In the genomic region with DNA sequence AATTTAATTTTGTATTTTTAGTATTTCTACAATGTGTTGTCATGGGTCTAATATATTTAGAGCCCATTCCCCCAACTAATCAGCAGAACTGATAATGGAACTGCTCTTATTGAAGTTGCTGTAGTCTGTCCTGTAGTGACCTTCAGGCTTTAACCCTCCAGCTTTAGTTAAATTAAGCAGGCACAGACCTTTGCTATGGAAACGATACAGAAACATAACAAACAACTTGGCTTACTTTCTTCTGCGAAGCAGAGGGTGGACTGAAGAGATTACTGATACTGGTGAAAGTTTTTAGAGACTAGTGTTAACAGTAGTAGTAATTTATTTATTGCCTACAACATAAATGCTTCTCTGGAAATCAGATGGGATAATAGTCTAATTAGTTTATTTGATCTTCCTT, we compare ENCODE assay signal across 14 cellular contexts.
A peak's percentile ranks its signal among the peaks of the same experiment; 100 is the strongest.
DNase-seq lines count a peak whose midpoint lies in the region; ATAC-seq and TF ChIP-seq lines count a peak whose summit lies in the region.
"Had no signal": no experiment of that assay in that cellular context is flagged by ENCODE, and none has a peak within 500 bp of the region (broad histone marks: within the 10 kb centered on the region; RNA-seq: fewer than 3 reads in every experiment).

No MANE protein-coding gene starts in this region.

- peak; percentile 25 for DNase-seq in BE2C
- peak; percentile 45 for DNase-seq in LHCN-M2 (ENCODE audit: low read depth)
- peak; percentile 60 for DNase-seq in fibroblast of gingiva (ENCODE audit: low read depth)
- DNase-seq in mesothelial cell of epicardium (ENCODE audit: low spot score in 2 of 2, unreplicated experiment in 2 of 2), result no peak
- no peak for DNase-seq in RPMI8226
- DNase-seq in activated T-helper 2 cell treated with anti-CD3 and anti-CD28 coated beads, Interferon-gamma antibody, Interleukin-2, Interleukin-4, amounts not matched to agents 10 μg/mL and 5 μg/mL and 100 μg/mL, durations not matched to agents 14 hours and 24 hours and 36 hours (ENCODE audit: low spot score), result no peak
- no peak for DNase-seq in NCI-H1048 (lab: John Stamatoyannopoulos, UW)
- DNase-seq: activated CD4-positive, CD25-positive, alpha-beta regulatory T cell treated with anti-CD3 and anti-CD28 coated beads, Interleukin-2, amount 50 U/mL, for 72 hours; activated naive CD8-positive, alpha-beta T cell treated with anti-CD3 and anti-CD28 coated beads, Interleukin-2, amount 10 ng/mL, durations not matched to agents 7 days and 5 days; NCI-H1930; SIG-M5 had no signal

- intact Hi-C loops in activated T-helper 2 cell treated with anti-CD3 and anti-CD28 coated beads, Interferon-gamma antibody, Interleukin-2, Interleukin-4, amounts not matched to agents 10 μg/mL and 5 μg/mL and 100 μg/mL, durations not matched to agents 14 hours and 24 hours and 36 hours (cut with micrococcal nuclease), result no loop called here

- no peaks in the 10 kb centered on the region for H3K27me3 ChIP-seq in BE2C
- H3K27me3 ChIP-seq: gastroesophageal sphincter had no signal

- H3K4me3 ChIP-seq in BE2C (ENCODE audit: low read depth, low read length), result no peak overlapping the region
- H3K4me3 ChIP-seq: gastroesophageal sphincter had no signal

- no peak overlapping the region for H3K4me3 Mint-ChIP-seq in mesothelial cell of epicardium
- H3K4me3 Mint-ChIP-seq in activated T-helper 2 cell treated with anti-CD3 and anti-CD28 coated beads, Interferon-gamma antibody, Interleukin-2, Interleukin-4, amounts not matched to agents 10 μg/mL and 5 μg/mL and 100 μg/mL, durations not matched to agents 14 hours and 24 hours and 36 hours (ENCODE audit: low read depth), result no peak overlapping the region
- H3K4me3 Mint-ChIP-seq: activated naive CD8-positive, alpha-beta T cell treated with anti-CD3 and anti-CD28 coated beads, Interleukin-2, amount 10 ng/mL, durations not matched to agents 7 days and 5 days had no signal

- no peak for ATAC-seq in HG02884 (IDR thresholded peaks at IDR 0.05; ENCODE audit: unreplicated experiment)
- ATAC-seq: gastroesophageal sphincter, HCT116 had no signal

- peaks cover 1% of the 10 kb centered on the region for H3K9me3 Mint-ChIP-seq in mesothelial cell of epicardium
- no peaks in the 10 kb centered on the region for H3K9me3 Mint-ChIP-seq in activated T-helper 2 cell treated with anti-CD3 and anti-CD28 coated beads, Interferon-gamma antibody, Interleukin-2, Interleukin-4, amounts not matched to agents 10 μg/mL and 5 μg/mL and 100 μg/mL, durations not matched to agents 14 hours and 24 hours and 36 hours
- H3K9me3 Mint-ChIP-seq: activated naive CD8-positive, alpha-beta T cell treated with anti-CD3 and anti-CD28 coated beads, Interleukin-2, amount 10 ng/mL, durations not matched to agents 7 days and 5 days had no signal

- H3K36me3 Mint-ChIP-seq in mesothelial cell of epicardium, result peaks cover 5% of the 10 kb centered on the region
- H3K36me3 Mint-ChIP-seq in activated T-helper 2 cell treated with anti-CD3 and anti-CD28 coated beads, Interferon-gamma antibody, Interleukin-2, Interleukin-4, amounts not matched to agents 10 μg/mL and 5 μg/mL and 100 μg/mL, durations not matched to agents 14 hours and 24 hours and 36 hours (ENCODE audit: low read depth), result peaks cover 46% of the 10 kb centered on the region

- H3K27ac Mint-ChIP-seq in mesothelial cell of epicardium, result peak overlapping the region; percentile 34
- no peak overlapping the region for H3K27ac Mint-ChIP-seq in activated T-helper 2 cell treated with anti-CD3 and anti-CD28 coated beads, Interferon-gamma antibody, Interleukin-2, Interleukin-4, amounts not matched to agents 10 μg/mL and 5 μg/mL and 100 μg/mL, durations not matched to agents 14 hours and 24 hours and 36 hours
- H3K27ac Mint-ChIP-seq: activated naive CD8-positive, alpha-beta T cell treated with anti-CD3 and anti-CD28 coated beads, Interleukin-2, amount 10 ng/mL, durations not matched to agents 7 days and 5 days had no signal

- H3K27me3 Mint-ChIP-seq in mesothelial cell of epicardium (ENCODE audit: low read depth), result no peaks in the 10 kb centered on the region
- H3K27me3 Mint-ChIP-seq in activated T-helper 2 cell treated with anti-CD3 and anti-CD28 coated beads, Interferon-gamma antibody, Interleukin-2, Interleukin-4, amounts not matched to agents 10 μg/mL and 5 μg/mL and 100 μg/mL, durations not matched to agents 14 hours and 24 hours and 36 hours (ENCODE audit: low read depth), result no peaks in the 10 kb centered on the region
- H3K27me3 Mint-ChIP-seq: activated naive CD8-positive, alpha-beta T cell treated with anti-CD3 and anti-CD28 coated beads, Interleukin-2, amount 10 ng/mL, durations not matched to agents 7 days and 5 days had no signal

- no peaks in the 10 kb centered on the region for H3K36me3 ChIP-seq in BE2C

- peaks cover 10% of the 10 kb centered on the region for H3K4me1 Mint-ChIP-seq in mesothelial cell of epicardium
- H3K4me1 Mint-ChIP-seq in activated T-helper 2 cell treated with anti-CD3 and anti-CD28 coated beads, Interferon-gamma antibody, Interleukin-2, Interleukin-4, amounts not matched to agents 10 μg/mL and 5 μg/mL and 100 μg/mL, durations not matched to agents 14 hours and 24 hours and 36 hours (ENCODE audit: low read depth), result peaks cover 34% of the 10 kb centered on the region

- TF ChIP-seq CTCF in BE2C (IDR thresholded peaks at IDR 0.05; ENCODE audit: low read depth, low read length) (no peak), mesothelial cell of epicardium (IDR thresholded peaks at IDR 0.05; ENCODE audit: unreplicated experiment) (no peak)

- H3K9me3 ChIP-seq in BE2C, result no peaks in the 10 kb centered on the region
- H3K9me3 ChIP-seq: gastroesophageal sphincter had no signal

- H3K4me1 ChIP-seq in BE2C, result peaks cover 27% of the 10 kb centered on the region

Comparison
In these comparisons a context has a peak if more than half of its experiments do, and no peak if none do; other contexts are left out.
1. DNase-seq: peak in BE2C (single experiment), LHCN-M2 (single experiment) and fibroblast of gingiva (single experiment); none in mesothelial cell of epicardium (0 of 2), RPMI8226 (single experiment), activated T-helper 2 cell treated with anti-CD3 and anti-CD28 coated beads, Interferon-gamma antibody, Interleukin-2, Interleukin-4, amounts not matched to agents 10 μg/mL and 5 μg/mL and 100 μg/mL, durations not matched to agents 14 hours and 24 hours and 36 hours (single experiment) and NCI-H1048 (single experiment).